In genomic region chr5:43627028-43627427, GRCh38 we compare ENCODE assay signal across 9 cellular contexts. TPM values are rescaled to one million over a fixed set of nuclear protein-coding genes. Genes with fewer than 3 reads are reported as not detected.
A peak's percentile ranks its signal among the peaks of the same experiment; 100 is the strongest.
DNase-seq lines count a peak whose midpoint lies in the region; ATAC-seq and TF ChIP-seq lines count a peak whose summit lies in the region.
"Had no signal": no experiment of that assay in that cellular context is flagged by ENCODE, and none has a peak within 500 bp of the region (broad histone marks: within the 10 kb centered on the region; RNA-seq: fewer than 3 reads in every experiment).

No MANE protein-coding gene starts in this region.

- intact Hi-C loops in Caco-2 (cut with micrococcal nuclease; ENCODE audit: unreplicated experiment): no loop called here
- intact Hi-C loops in sciatic nerve (cut with DNase I): no loop called here
- intact Hi-C loops in spleen (cut with DNase I; ENCODE audit: low total_unique reads): no loop called here

- H3K9me3 ChIP-seq in Caco-2: no peaks in the 10 kb centered on the region; the same call in 1 of the 2 replicates
- no peaks in the 10 kb centered on the region for H3K9me3 ChIP-seq in spleen

- H3K9me3 Mint-ChIP-seq in Caco-2 (ENCODE audit: unreplicated experiment): no peaks in the 10 kb centered on the region
- no peaks in the 10 kb centered on the region for H3K9me3 Mint-ChIP-seq in immature natural killer cell

- no peak overlapping the region for H3K27ac Mint-ChIP-seq in Caco-2 (ENCODE audit: unreplicated experiment)
- peak overlapping the region in 1 of 6 donors; percentile 34 for H3K27ac Mint-ChIP-seq in immature natural killer cell

- H3K36me3 Mint-ChIP-seq in Caco-2 (ENCODE audit: insufficient read depth, unreplicated experiment) (peaks cover 19% of the 10 kb centered on the region), immature natural killer cell (peaks cover 7 to 19% (median 14%) of the 10 kb centered on the region in 3 donors)

- ATAC-seq in sciatic nerve: peak; percentile 78
- ATAC-seq in HG03045 (IDR thresholded peaks at IDR 0.05; ENCODE audit: unreplicated experiment): no peak

- peaks cover 7% of the 10 kb centered on the region for H3K4me1 ChIP-seq in Caco-2
- peaks cover 0 to 9% (median 0%) of the 10 kb centered on the region in 6 donors for H3K4me1 ChIP-seq in spleen

- H3K27ac ChIP-seq in HL-60 (replicated peaks) (no peak overlapping the region), spleen (no peak overlapping the region)
- H3K27ac ChIP-seq: SK-N-MC had no signal

- peak; percentile 71 to 73 for DNase-seq in Caco-2
- peak in 1 of 2 experiments; percentile 60 for DNase-seq in HL-60 (ENCODE audit: low read depth in 1 of 2, low spot score in 1 of 2)
- peak; percentile 75 for DNase-seq in RKO (ENCODE audit: low spot score)
- peak; percentile 78 for DNase-seq in fibroblast of pulmonary artery (ENCODE audit: low read depth)
- no peak for DNase-seq in sciatic nerve (ENCODE audit: low spot score)
- no peak for DNase-seq in immature natural killer cell
- DNase-seq in spleen: no peak

- H3K36me3 ChIP-seq in Caco-2 (ENCODE audit: control insufficient read depth, insufficient read depth, low read length): no peaks in the 10 kb centered on the region
- H3K36me3 ChIP-seq in spleen: peaks cover 0 to 69% (median 19%) of the 10 kb centered on the region in 6 donors

- H3K4me3 ChIP-seq in Caco-2 (ENCODE audit: low read depth, low read length) (no peak overlapping the region), HL-60 (replicated peaks; ENCODE audit: insufficient read depth, low read length) (no peak overlapping the region), fibroblast of pulmonary artery (replicated peaks; ENCODE audit: low read depth, low read length) (no peak overlapping the region), spleen (no peak overlapping the region)
- H3K4me3 ChIP-seq: SK-N-MC had no signal

- no TSS peak for BruUV-seq in Caco-2 (replicated peaks; lab: Mats Ljungman, UMichigan)

- POLR2A ChIA-PET in Caco-2 (lab: Charles Lee): no interaction called here

- TF ChIP-seq POLR2A in spleen (IDR thresholded peaks at IDR 0.05): no peak

- CTCF ChIA-PET in Caco-2 (lab: Charles Lee): no interaction called here

- no peak overlapping the region for H3K4me3 Mint-ChIP-seq in Caco-2 (ENCODE audit: unreplicated experiment)
- no peak overlapping the region for H3K4me3 Mint-ChIP-seq in immature natural killer cell

- WGBS in spleen, 5 donors: 68 to 76% (median 74%) methylated on average over 2 of the region's 2 CpGs

- H3K4me1 Mint-ChIP-seq in Caco-2 (ENCODE audit: low read depth, unreplicated experiment) (peaks cover 6% of the 10 kb centered on the region), immature natural killer cell (peaks cover 17 to 20% of the 10 kb centered on the region in 2 donors)

- no peaks in the 10 kb centered on the region for H3K27me3 Mint-ChIP-seq in Caco-2 (ENCODE audit: insufficient read depth, unreplicated experiment)
- peaks cover 0 to 2% (median 0%) of the 10 kb centered on the region in 3 donors for H3K27me3 Mint-ChIP-seq in immature natural killer cell (ENCODE audit: low read depth in 3 of 3)

- H3K27me3 ChIP-seq in Caco-2 (replicated peaks; ENCODE audit: control insufficient read depth, insufficient read depth, low read length) (no peaks in the 10 kb centered on the region), HL-60 (ENCODE audit: insufficient read depth, poor library complexity, severe bottlenecking) (no peaks in the 10 kb centered on the region), spleen (replicated peaks in 1 of 7) (no peaks in the 10 kb centered on the region)

- peak; percentile 63 to 88 for TF ChIP-seq CTCF in Caco-2 (IDR thresholded peaks at IDR 0.05; ENCODE audit: insufficient read depth in 1 of 2, low read depth in 1 of 2, low read length in 1 of 2, severe bottlenecking in 1 of 2, unreplicated experiment in 1 of 2)
- TF ChIP-seq CTCF in HL-60 (IDR thresholded peaks at IDR 0.05; ENCODE audit: insufficient read depth, low read length): peak; percentile 35
- peak; percentile 84 for TF ChIP-seq CTCF in fibroblast of pulmonary artery (IDR thresholded peaks at IDR 0.05; ENCODE audit: low read length, missing control alignments)
- peak in 3 of 11 experiments; percentile 10 to 44 (median 13) for TF ChIP-seq CTCF in spleen (IDR thresholded peaks at IDR 0.05 in 8 of 11, conservative IDR thresholded peaks at IDR 0.05 in 3 of 11)

RNA-seq across cellular contexts. Expression of gene NNT, which starts 24.0 kb away (rescaled TPM):
- 42.5 and 44.8 TPM in 2 replicates for total RNA-seq in Caco-2 (2022)
- 38.1 TPM for total RNA-seq in sciatic nerve
- polyA plus RNA-seq in immature natural killer cell: 10 to 100 TPM; 49.5 to 78.0 (median 60.6) TPM
- total RNA-seq in spleen: 10 to 100 TPM; 40.2 to 70.9 (median 59.8) TPM
- polyA plus RNA-seq in spleen: 10 to 100 TPM in 2 of 3 donors, 1 to 10 TPM in 1; 9.7 to 15.4 (median 14.3) TPM

Comparison
In these comparisons a context has a peak if more than half of its experiments do, and no peak if none do; other contexts are left out.
1. DNase-seq: peak in Caco-2 (2 of 2), RKO (single experiment) and fibroblast of pulmonary artery (single experiment); none in sciatic nerve (single experiment), immature natural killer cell (0 of 3) and spleen (single experiment).